ENCODE assay signal across 25 cellular contexts in the genomic region with DNA sequence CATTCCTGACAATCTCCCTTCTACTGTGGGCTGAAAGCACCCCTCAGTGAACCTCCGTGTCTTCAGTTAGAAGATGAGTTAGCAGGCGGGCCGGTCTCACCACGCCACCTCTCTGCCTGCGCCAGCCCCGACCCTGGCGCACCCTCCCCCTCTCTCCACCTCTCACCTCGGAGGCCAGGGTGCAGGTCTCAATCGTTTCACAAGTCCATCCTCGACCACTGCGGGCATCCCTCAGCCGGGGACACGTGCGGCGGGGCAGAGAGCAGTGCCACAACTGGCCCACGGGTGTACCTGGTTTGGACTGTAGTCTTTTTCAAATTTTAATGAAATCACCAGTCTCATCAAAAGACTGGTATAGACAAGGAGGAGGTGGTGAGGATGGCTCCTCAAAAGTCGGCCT. TPM values are rescaled to one million over a fixed set of nuclear protein-coding genes. Genes with fewer than 3 reads are reported as not detected.
DNase-seq lines count a peak whose midpoint lies in the region; ATAC-seq and TF ChIP-seq lines count a peak whose summit lies in the region.
"Had no signal": no experiment of that assay in that cellular context is flagged by ENCODE, and none has a peak within 500 bp of the region (broad histone marks: within the 10 kb centered on the region; RNA-seq: fewer than 3 reads in every experiment).

No MANE protein-coding gene starts in this region.

- no peaks in the 10 kb centered on the region for H3K27me3 Mint-ChIP-seq in stimulated activated naive CD8-positive, alpha-beta T cell treated with anti-CD3 and anti-CD28 coated beads, Interleukin-15, Interleukin-2, amounts not matched to agents 100 ng/mL and 50 ng/mL, for 24 hours
- no peaks in the 10 kb centered on the region for H3K27me3 Mint-ChIP-seq in central memory CD8-positive, alpha-beta T cell
- H3K27me3 Mint-ChIP-seq: CD4-positive, alpha-beta memory T cell had no signal

- no peak overlapping the region for H3K9ac ChIP-seq in neuronal stem cell (ENCODE audit: low read depth, low read length, poor library complexity)
- H3K9ac ChIP-seq: SK-N-SH had no signal

- H2BK5ac ChIP-seq in neuronal stem cell (ENCODE audit: low read length): no peak overlapping the region

- no peak overlapping the region for H2BK120ac ChIP-seq in neuronal stem cell (ENCODE audit: low read depth, low read length)

- no peak overlapping the region for H2BK15ac ChIP-seq in neuronal stem cell (ENCODE audit: low read length)

- H3K4me2 ChIP-seq in neuronal stem cell (ENCODE audit: insufficient read depth, low read length, poor library complexity, severe bottlenecking): no peak overlapping the region
- H3K4me2 ChIP-seq: A549, GM23338, SK-N-SH had no signal

- H3K4me3 Mint-ChIP-seq in stimulated activated naive CD8-positive, alpha-beta T cell treated with anti-CD3 and anti-CD28 coated beads, Interleukin-15, Interleukin-2, amounts not matched to agents 100 ng/mL and 50 ng/mL, for 24 hours: no peak overlapping the region
- H3K4me3 Mint-ChIP-seq in central memory CD8-positive, alpha-beta T cell: no peak overlapping the region
- H3K4me3 Mint-ChIP-seq: GM23338 had no signal

- H4K91ac ChIP-seq in neuronal stem cell (ENCODE audit: low read depth, low read length, poor library complexity): no peak overlapping the region

- H3K9me3 ChIP-seq in neuronal stem cell (replicated peaks in 1 of 2; ENCODE audit: control insufficient read depth in 2 of 2, insufficient read depth in 1 of 2, low read depth in 1 of 2, low read length in 2 of 2) (peaks cover 0 to 2% of the 10 kb centered on the region in 2 donors), testis (no peaks in the 10 kb centered on the region)
- H3K9me3 ChIP-seq: A549, BE2C, Caco-2, HAP-1, SK-N-SH had no signal

- H3K4me1 ChIP-seq in neuronal stem cell (ENCODE audit: control insufficient read depth in 2 of 2, insufficient read depth in 1 of 2, low read depth in 1 of 2, low read length in 2 of 2) (peaks cover 0 to 2% of the 10 kb centered on the region in 2 donors), testis (no peaks in the 10 kb centered on the region)
- H3K4me1 ChIP-seq: A549, BE2C had no signal

- no peak overlapping the region for H2AFZ ChIP-seq in neuronal stem cell (ENCODE audit: low read length)
- H2AFZ ChIP-seq: GM23338 had no signal

- H3K36me3 Mint-ChIP-seq in stimulated activated naive CD8-positive, alpha-beta T cell treated with anti-CD3 and anti-CD28 coated beads, Interleukin-15, Interleukin-2, amounts not matched to agents 100 ng/mL and 50 ng/mL, for 24 hours (ENCODE audit: low read depth): peaks cover 74% of the 10 kb centered on the region
- peaks cover 46% of the 10 kb centered on the region for H3K36me3 Mint-ChIP-seq in central memory CD8-positive, alpha-beta T cell (ENCODE audit: insufficient read depth)

- H3K9me3 Mint-ChIP-seq in stimulated activated naive CD8-positive, alpha-beta T cell treated with anti-CD3 and anti-CD28 coated beads, Interleukin-15, Interleukin-2, amounts not matched to agents 100 ng/mL and 50 ng/mL, for 24 hours: no peaks in the 10 kb centered on the region
- no peaks in the 10 kb centered on the region for H3K9me3 Mint-ChIP-seq in central memory CD8-positive, alpha-beta T cell
- H3K9me3 Mint-ChIP-seq: CD4-positive, alpha-beta memory T cell; GM23338 had no signal

- H2AK5ac ChIP-seq in neuronal stem cell (ENCODE audit: low read depth, low read length): no peak overlapping the region

- TF ChIP-seq POLR2A in testis (IDR thresholded peaks at IDR 0.05): no peak

- H3K4ac ChIP-seq in neuronal stem cell (ENCODE audit: low read length): no peak overlapping the region

- H3K27ac Mint-ChIP-seq in stimulated activated naive CD8-positive, alpha-beta T cell treated with anti-CD3 and anti-CD28 coated beads, Interleukin-15, Interleukin-2, amounts not matched to agents 100 ng/mL and 50 ng/mL, for 24 hours: peak overlapping the region; percentile 36
- H3K27ac Mint-ChIP-seq in central memory CD8-positive, alpha-beta T cell (ENCODE audit: low read depth): peak overlapping the region; percentile 94
- H3K27ac Mint-ChIP-seq: GM23338 had no signal

- peaks cover 55% of the 10 kb centered on the region for H3K4me1 Mint-ChIP-seq in stimulated activated naive CD8-positive, alpha-beta T cell treated with anti-CD3 and anti-CD28 coated beads, Interleukin-15, Interleukin-2, amounts not matched to agents 100 ng/mL and 50 ng/mL, for 24 hours (ENCODE audit: low read depth)
- peaks cover 63% of the 10 kb centered on the region for H3K4me1 Mint-ChIP-seq in central memory CD8-positive, alpha-beta T cell
- H3K4me1 Mint-ChIP-seq: GM23338 had no signal

- WGBS in neuronal stem cell (ENCODE audit: extremely low coverage in 2 of 2, insufficient read length in 2 of 2, insufficient replicate concordance in 1 of 2), 2 donors: no CpG with 5 or more reads among the region's 17 CpGs
- WGBS in testis, 2 donors: 94% methylated on average over 17 of the region's 17 CpGs

- no peak overlapping the region for H2BK12ac ChIP-seq in neuronal stem cell (ENCODE audit: low read length)

- intact Hi-C loops in testis (cut with DNase I; ENCODE audit: low total_unique reads): no loop called here

- H3K79me1 ChIP-seq in neuronal stem cell (ENCODE audit: low read depth, low read length): no peaks in the 10 kb centered on the region

- no peak overlapping the region for H3K4me3 ChIP-seq in neuronal stem cell (ENCODE audit: low read length in 2 of 2)
- H3K4me3 ChIP-seq in testis: no peak overlapping the region
- H3K4me3 ChIP-seq: A549, GM23338, HAP-1 had no signal

- no peaks in the 10 kb centered on the region for H3K36me3 ChIP-seq in neuronal stem cell (replicated peaks in 1 of 2; ENCODE audit: control insufficient read depth in 2 of 2, insufficient read depth in 2 of 2, low read length in 2 of 2)
- H3K36me3 ChIP-seq in testis (ENCODE audit: low read depth, missing control alignments): no peaks in the 10 kb centered on the region
- H3K36me3 ChIP-seq: BE2C, HAP-1 had no signal

- no peak overlapping the region for H4K8ac ChIP-seq in neuronal stem cell (ENCODE audit: low read depth, low read length)

- DNase-seq in stimulated activated naive CD8-positive, alpha-beta T cell treated with anti-CD3 and anti-CD28 coated beads, Interleukin-15, Interleukin-2, amounts not matched to agents 100 U/mL and 50 U/mL, for 24 hours: no peak
- DNase-seq in central memory CD8-positive, alpha-beta T cell (ENCODE audit: low spot score in 2 of 2): no peak
- DNase-seq in neuronal stem cell (ENCODE audit: low spot score) (no peak), NK-92 (lab: John Stamatoyannopoulos, UW; ENCODE audit: unreplicated experiment) (no peak), testis (no peak)
- DNase-seq: BE2C; Caco-2; CD4-positive, alpha-beta memory T cell; DMS 273 treated with DMSO at 0.1 percent for 48 hours; DMS79 treated with DMSO at 0.1 percent for 48 hours; KG1; NCI-H1092; NCI-H1436 treated with DMSO at 0.1 percent for 48 hours; NCI-H1930; NCI-H748 treated with DMSO at 0.1 percent for 48 hours; NK-92 treated with Interleukin-12 subunit alpha and Interleukin-12 subunit beta, amount 100 ng/mL, for 24 hours; SIG-M5; SK-N-SH had no signal

- H3K23ac ChIP-seq in neuronal stem cell (ENCODE audit: low read depth, low read length, poor library complexity): no peak overlapping the region

- H3K14ac ChIP-seq in neuronal stem cell (ENCODE audit: low read length): no peak overlapping the region

- no peaks in the 10 kb centered on the region for H3K27me3 ChIP-seq in neuronal stem cell (ENCODE audit: control insufficient read depth in 3 of 3, insufficient read depth in 3 of 3, low read depth in 1 of 3, low read length in 3 of 3)
- no peaks in the 10 kb centered on the region for H3K27me3 ChIP-seq in testis
- H3K27me3 ChIP-seq: BE2C had no signal

- H3K27ac ChIP-seq in neuronal stem cell (replicated peaks; ENCODE audit: low read length) (no peak overlapping the region), testis (no peak overlapping the region)
- H3K27ac ChIP-seq: A549, HL-60 had no signal

- H3K18ac ChIP-seq in neuronal stem cell (ENCODE audit: low read length): peak overlapping the region; percentile 57

- no peak for ATAC-seq in stimulated activated naive CD8-positive, alpha-beta T cell treated with anti-CD3 and anti-CD28 coated beads, Interleukin-15, Interleukin-2, amounts not matched to agents 100 U/mL and 50 U/mL, for 24 hours
- no peak for ATAC-seq in central memory CD8-positive, alpha-beta T cell (replicated peaks; ENCODE audit: extremely low read depth, poor library complexity, severe bottlenecking)
- ATAC-seq in HG03095 (IDR thresholded peaks at IDR 0.05; ENCODE audit: unreplicated experiment): no peak
- ATAC-seq: A549, GM23338, Panc1 had no signal

- no peak for TF ChIP-seq CTCF in testis (IDR thresholded peaks at IDR 0.05)

RNA-seq across cellular contexts. Expression of a gene that starts 34.4 kb away (rescaled TPM):
- polyA plus RNA-seq in neuronal stem cell (2013, experiment 1 of 2): 0.67 TPM
- polyA plus RNA-seq in neuronal stem cell (2013, experiment 2 of 2): 0.76 TPM
- total RNA-seq in testis: 1 to 10 TPM; 5.4 to 6.5 TPM
- 7.5 TPM for polyA plus RNA-seq in testis (ENCODE audit: insufficient read depth, low read depth, low replicate concordance)
